ENCODE assay signal across 8 cellular contexts in genomic region chr16:84062734-84063640, GRCh38.
DNase-seq lines count a peak whose midpoint lies in the region; ATAC-seq and TF ChIP-seq lines count a peak whose summit lies in the region.

No MANE protein-coding gene starts in this region.

- H3K9me3 ChIP-seq in WERI-Rb-1 (ENCODE audit: severe bottlenecking): no peaks in the 10 kb centered on the region

- H3K4me3 ChIP-seq in GM12864 (ENCODE audit: low read depth, low read length) (no peak overlapping the region), WERI-Rb-1 (ENCODE audit: low read depth, low read length) (no peak overlapping the region)

- ATAC-seq in HG03139 (IDR thresholded peaks at IDR 0.05; ENCODE audit: unreplicated experiment) (no peak), HG03439 (IDR thresholded peaks at IDR 0.05; ENCODE audit: unreplicated experiment) (no peak)

- DNase-seq in GM12864 (ENCODE audit: low read depth) (no peak), NCI-H128 (lab: John Stamatoyannopoulos, UW; ENCODE audit: unreplicated experiment) (peak; percentile 34), WERI-Rb-1 (peak; percentile 78), brain pericyte (ENCODE audit: low read depth, low spot score) (peak; percentile 10), iPS-NIHi7 (ENCODE audit: extremely low spot score) (peak; percentile 94)
- DNase-seq in stimulated activated CD4-positive, alpha-beta T cell treated with anti-CD3 and anti-CD28 coated beads, Interleukin-12 subunit alpha, Interleukin-12 subunit beta, amount 100 ng/mL, for 24 hours (ENCODE audit: low read depth in 2 of 2): peak; percentile 25 to 65

- TF ChIP-seq CTCF in GM12864 (IDR thresholded peaks at IDR 0.05; ENCODE audit: low read depth, low read length, missing control alignments) (peak; percentile 77), WERI-Rb-1 (IDR thresholded peaks at IDR 0.05; ENCODE audit: low read depth, low read length) (peak; percentile 77)

- peak overlapping the region; percentile 69 for H3K27ac ChIP-seq in WERI-Rb-1

- no peaks in the 10 kb centered on the region for H3K27me3 ChIP-seq in WERI-Rb-1 (ENCODE audit: insufficient read depth, low read depth, severe bottlenecking)

- peaks cover 29% of the 10 kb centered on the region for H3K36me3 ChIP-seq in WERI-Rb-1
